11 cellular contexts compared by ENCODE assay signal in genomic region chr1:67285780-67286488, GRCh38. TPM values are rescaled to one million over a fixed set of nuclear protein-coding genes. Genes with fewer than 3 reads are reported as not detected.
A peak's percentile ranks its signal among the peaks of the same experiment; 100 is the strongest.
DNase-seq lines count a peak whose midpoint lies in the region; ATAC-seq and TF ChIP-seq lines count a peak whose summit lies in the region.
"Had no signal": no experiment of that assay in that cellular context is flagged by ENCODE, and none has a peak within 500 bp of the region (broad histone marks: within the 10 kb centered on the region; RNA-seq: fewer than 3 reads in every experiment).

No MANE protein-coding gene starts in this region.

- peaks cover 17% of the 10 kb centered on the region for H3K4me1 Mint-ChIP-seq in activated T-cell treated with anti-CD3 and anti-CD28 coated beads, Interleukin-2, amount 50 U/mL, for 4 hours (ENCODE audit: low read depth)

- WGBS in trophoblast cell (ENCODE audit: extremely low coverage, insufficient coverage, insufficient read length) = no CpG with 5 or more reads among the region's 8 CpGs

- H4K12ac ChIP-seq in trophoblast cell (ENCODE audit: low read depth, low read length) = no peak overlapping the region

- H2BK120ac ChIP-seq in trophoblast cell (ENCODE audit: insufficient read depth, low read length, poor library complexity) = no peak overlapping the region

- peak; percentile 92 to 97 for ATAC-seq in activated T-cell treated with anti-CD3 and anti-CD28 coated beads, Interleukin-2, amount 50 U/mL, for 4 hours
- ATAC-seq in HG02763 (IDR thresholded peaks at IDR 0.05; ENCODE audit: unreplicated experiment) (peak; percentile 72), RWPE2 (ENCODE audit: low read depth) (peak; percentile 69)
- peak; percentile 97 for ATAC-seq in stimulated activated naive CD8-positive, alpha-beta T cell treated with anti-CD3 and anti-CD28 coated beads, Interleukin-15, Interleukin-2, amounts not matched to agents 100 U/mL and 50 U/mL, for 24 hours
- ATAC-seq: left lung had no signal

- no peak overlapping the region for H3K23ac ChIP-seq in trophoblast cell (ENCODE audit: low read length)

- no peak overlapping the region for H3K4me3 ChIP-seq in RWPE2 (ENCODE audit: severe bottlenecking)
- H3K4me3 ChIP-seq in trophoblast cell (ENCODE audit: low read depth, low read length) = no peak overlapping the region
- H3K4me3 ChIP-seq: left lung, smooth muscle cell had no signal

- H3K27me3 ChIP-seq in RWPE2 (ENCODE audit: insufficient read depth, poor library complexity, severe bottlenecking) (no peaks in the 10 kb centered on the region), trophoblast cell (ENCODE audit: insufficient read depth, low read length) (no peaks in the 10 kb centered on the region)
- H3K27me3 ChIP-seq: left lung had no signal

- no peak overlapping the region for H4K8ac ChIP-seq in trophoblast cell (ENCODE audit: low read depth, low read length)

- H3K27me3 Mint-ChIP-seq in activated T-cell treated with anti-CD3 and anti-CD28 coated beads, Interleukin-2, amount 50 U/mL, for 4 hours (ENCODE audit: low read depth) = no peaks in the 10 kb centered on the region

- H3K79me1 ChIP-seq in trophoblast cell (ENCODE audit: low read length) = no peaks in the 10 kb centered on the region

- no peak overlapping the region for H4K91ac ChIP-seq in trophoblast cell (ENCODE audit: low read depth, low read length)

- DNase-seq in activated T-cell treated with anti-CD3 and anti-CD28 coated beads, Interleukin-2, amount 50 U/mL, for 4 hours = no peak
- DNase-seq in activated T-cell treated with anti-CD3 and anti-CD28 coated beads for 4 hours (no peak), RWPE2 (ENCODE audit: low spot score) (no peak), ureter (ENCODE audit: low spot score) (no peak), trophoblast cell (no peak)
- DNase-seq in stimulated activated naive CD8-positive, alpha-beta T cell treated with anti-CD3 and anti-CD28 coated beads, Interleukin-15, Interleukin-2, amounts not matched to agents 100 U/mL and 50 U/mL, for 24 hours = peak; percentile 17
- no peak for DNase-seq in activated effector memory CD4-positive, alpha-beta T cell treated with anti-CD3 and anti-CD28 coated beads, Interleukin-2, amount 50 U/mL, for 16 hours
- DNase-seq: left lung, NCI-H2081 treated with DMSO at 0.1 percent for 48 hours had no signal

- H3K9ac ChIP-seq in trophoblast cell (ENCODE audit: low read length) = no peak overlapping the region

- no peak overlapping the region for H3K14ac ChIP-seq in trophoblast cell (ENCODE audit: low read length)

- no peaks in the 10 kb centered on the region for H3K9me3 Mint-ChIP-seq in activated T-cell treated with anti-CD3 and anti-CD28 coated beads, Interleukin-2, amount 50 U/mL, for 4 hours

- H3K4ac ChIP-seq in trophoblast cell (ENCODE audit: low read depth, low read length) = no peak overlapping the region

- H2AFZ ChIP-seq in trophoblast cell (ENCODE audit: insufficient read depth, low read length, poor library complexity) = no peak overlapping the region

- H3K9me3 ChIP-seq in RWPE2 (ENCODE audit: severe bottlenecking) (no peaks in the 10 kb centered on the region), trophoblast cell (ENCODE audit: insufficient read depth, low read depth, low read length) (no peaks in the 10 kb centered on the region)
- H3K9me3 ChIP-seq: left lung had no signal

- H3K4me2 ChIP-seq in trophoblast cell (ENCODE audit: low read length) = no peak overlapping the region
- H3K4me2 ChIP-seq: smooth muscle cell had no signal

- no peak overlapping the region for H3K4me3 Mint-ChIP-seq in activated T-cell treated with anti-CD3 and anti-CD28 coated beads, Interleukin-2, amount 50 U/mL, for 4 hours

- H3K36me3 Mint-ChIP-seq in activated T-cell treated with anti-CD3 and anti-CD28 coated beads, Interleukin-2, amount 50 U/mL, for 4 hours (ENCODE audit: insufficient read depth) = no peaks in the 10 kb centered on the region

- no peak overlapping the region for H2BK5ac ChIP-seq in trophoblast cell (ENCODE audit: low read depth, low read length, poor library complexity)

- no peaks in the 10 kb centered on the region for H3K79me2 ChIP-seq in trophoblast cell (ENCODE audit: control insufficient read depth, insufficient read depth, low read length, poor library complexity)

- H2AK5ac ChIP-seq in trophoblast cell (ENCODE audit: low read length) = no peak overlapping the region

- no peaks in the 10 kb centered on the region for H3K36me3 ChIP-seq in RWPE2 (ENCODE audit: low read depth)
- no peaks in the 10 kb centered on the region for H3K36me3 ChIP-seq in trophoblast cell (ENCODE audit: control insufficient read depth in 1 of 2, insufficient read depth in 2 of 2, low read length in 2 of 2)
- H3K36me3 ChIP-seq: left lung had no signal

- no peak for TF ChIP-seq CTCF in RWPE2 (IDR thresholded peaks at IDR 0.05; ENCODE audit: poor library complexity, severe bottlenecking)

- H3K27ac ChIP-seq in RWPE2 (ENCODE audit: poor library complexity, severe bottlenecking) (no peak overlapping the region), trophoblast cell (ENCODE audit: low read depth, low read length) (no peak overlapping the region)
- H3K27ac ChIP-seq: left lung had no signal

- H3K4me1 ChIP-seq in RWPE2 (ENCODE audit: insufficient read depth, poor library complexity, severe bottlenecking) = no peaks in the 10 kb centered on the region
- no peaks in the 10 kb centered on the region for H3K4me1 ChIP-seq in trophoblast cell (ENCODE audit: control insufficient read depth in 1 of 2, insufficient read depth in 2 of 2, low read length in 2 of 2)
- H3K4me1 ChIP-seq: left lung had no signal

- H2BK12ac ChIP-seq in trophoblast cell (ENCODE audit: low read length) = no peak overlapping the region

- H3K18ac ChIP-seq in trophoblast cell (ENCODE audit: low read length) = no peak overlapping the region

RNA-seq across cellular contexts. Expression of gene IL12RB2, which starts 21.7 kb away (rescaled TPM):
- 10 to 100 TPM; 75.9 to 87.4 (median 81.2) TPM for total RNA-seq in activated T-cell treated with anti-CD3 and anti-CD28 coated beads, Interleukin-2, amount 50 U/mL, for 4 hours
- 0.60 TPM for total RNA-seq in ureter
- not detected in 2 replicates for polyA plus RNA-seq in trophoblast cell (2013)
- total RNA-seq: smooth muscle cell had no signal
- polyA plus RNA-seq: smooth muscle cell had no signal

Comparison
In these comparisons a context has a peak if more than half of its experiments do, and no peak if none do; other contexts are left out.
1. RNA of gene IL12RB2, which starts 21.7 kb away (total RNA-seq): 75.9 to 87.4 TPM in activated T-cell treated with anti-CD3 and anti-CD28 coated beads, Interleukin-2, amount 50 U/mL, for 4 hours; 0.60 TPM in ureter (single experiment); every median in the first group is over 10 times any median in the second.
2. Peak in every context shown above with its lines, with median percentiles within 50 percentile points of each other: ATAC-seq.